ENCODE assay signal across 24 cellular contexts in the genomic region with DNA sequence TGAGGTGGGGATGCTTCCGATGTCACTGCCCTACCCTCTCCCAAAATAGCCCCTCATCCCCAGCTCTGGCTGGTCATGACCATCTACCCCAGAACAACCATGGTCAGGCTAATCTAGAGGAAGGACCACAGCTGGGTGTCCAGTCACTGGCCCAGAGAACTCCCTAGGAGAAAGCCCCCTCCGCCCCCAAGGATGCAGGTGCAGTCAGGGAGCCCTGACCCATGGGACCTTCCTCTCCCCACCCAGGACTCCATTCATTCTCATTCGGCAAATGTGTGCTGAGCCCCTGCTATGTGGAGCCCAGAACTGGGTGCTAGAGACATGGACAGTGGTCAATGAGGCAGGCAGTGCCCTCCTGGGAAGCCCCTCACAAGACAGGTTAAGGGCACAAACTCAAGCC.
"Had no signal": no experiment of that assay in that cellular context is flagged by ENCODE, and none has a peak within 500 bp of the region (broad histone marks: within the 10 kb centered on the region; RNA-seq: fewer than 3 reads in every experiment).

No MANE protein-coding gene starts in this region.

- H3K9me3 Mint-ChIP-seq: activated naive CD4-positive, alpha-beta T cell treated with anti-CD3 and anti-CD28 coated beads, Interleukin-2, amount 50 U/mL, for 24 hours; T-cell had no signal

- H3K4me1 Mint-ChIP-seq: activated CD4-positive, alpha-beta T cell treated with anti-CD3 and anti-CD28 coated beads for 36 hours; activated naive CD4-positive, alpha-beta T cell treated with anti-CD3 and anti-CD28 coated beads, Interleukin-2, amount 50 U/mL, for 24 hours; T-cell had no signal

- H3K4me2 ChIP-seq: KMS-11 had no signal

- H3K36me3 Mint-ChIP-seq: activated naive CD4-positive, alpha-beta T cell treated with anti-CD3 and anti-CD28 coated beads, Interleukin-2, amount 50 U/mL, for 24 hours; T-cell had no signal

- H3K4me3 ChIP-seq: breast epithelium, SJSA1 had no signal

- H3K4me1 ChIP-seq: breast epithelium, SJSA1 had no signal

- H3K36me3 ChIP-seq: breast epithelium, SJSA1 had no signal

- H3K9me3 ChIP-seq: breast epithelium, SJSA1 had no signal

- DNase-seq: activated CD4-positive, alpha-beta T cell treated with anti-CD3 and anti-CD28 coated beads for 36 hours; activated CD4-positive, alpha-beta T cell treated with anti-CD3 and anti-CD28 coated beads, Interleukin-2, amount 50 U/mL, for 1 hour; activated CD8-positive, alpha-beta memory T cell treated with anti-CD3 and anti-CD28 coated beads, Interleukin-2, amount 50 U/mL, for 48 hours; activated CD8-positive, alpha-beta T cell treated with anti-CD3 and anti-CD28 coated beads, Interleukin-2, amount 10 ng/mL, durations not matched to agents 7 days and 5 days; activated effector memory CD4-positive, alpha-beta T cell treated with Interleukin-2 at 50 U/mL for 16 hours; activated naive CD4-positive, alpha-beta T cell; activated T-cell treated with anti-CD3 and anti-CD28 coated beads, Interleukin-2, amount 50 U/mL, for 1 hour; aorta; central memory CD4-positive, alpha-beta T cell; NCI-H1092; NCI-H1417; NCI-H1930; NCI-H345; NCI-H510A; NCI-H526 treated with DMSO at 0.1 percent for 48 hours; NCI-H82; Right ventricle myocardium superior; T-cell; T-helper 2 cell had no signal

- H3K27me3 Mint-ChIP-seq: activated naive CD4-positive, alpha-beta T cell treated with anti-CD3 and anti-CD28 coated beads, Interleukin-2, amount 50 U/mL, for 24 hours had no signal

- H3K27ac Mint-ChIP-seq: activated CD4-positive, alpha-beta T cell treated with anti-CD3 and anti-CD28 coated beads for 36 hours; activated CD8-positive, alpha-beta T cell treated with anti-CD3 and anti-CD28 coated beads, Interleukin-2, amount 10 ng/mL, durations not matched to agents 7 days and 5 days; activated naive CD4-positive, alpha-beta T cell treated with anti-CD3 and anti-CD28 coated beads, Interleukin-2, amount 50 U/mL, for 24 hours; T-cell had no signal

- H3K4me3 Mint-ChIP-seq: activated CD4-positive, alpha-beta T cell treated with anti-CD3 and anti-CD28 coated beads for 36 hours; activated CD8-positive, alpha-beta T cell treated with anti-CD3 and anti-CD28 coated beads, Interleukin-2, amount 10 ng/mL, durations not matched to agents 7 days and 5 days; activated naive CD4-positive, alpha-beta T cell treated with anti-CD3 and anti-CD28 coated beads, Interleukin-2, amount 50 U/mL, for 24 hours; T-cell had no signal

- H3K9ac ChIP-seq: KMS-11 had no signal

- H3K27me3 ChIP-seq: breast epithelium, SJSA1 had no signal

- H3K27ac ChIP-seq: breast epithelium, KMS-11, SJSA1, VCaP had no signal
